Comparison of ENCODE assay signal across 8 cellular contexts in the genomic region with DNA sequence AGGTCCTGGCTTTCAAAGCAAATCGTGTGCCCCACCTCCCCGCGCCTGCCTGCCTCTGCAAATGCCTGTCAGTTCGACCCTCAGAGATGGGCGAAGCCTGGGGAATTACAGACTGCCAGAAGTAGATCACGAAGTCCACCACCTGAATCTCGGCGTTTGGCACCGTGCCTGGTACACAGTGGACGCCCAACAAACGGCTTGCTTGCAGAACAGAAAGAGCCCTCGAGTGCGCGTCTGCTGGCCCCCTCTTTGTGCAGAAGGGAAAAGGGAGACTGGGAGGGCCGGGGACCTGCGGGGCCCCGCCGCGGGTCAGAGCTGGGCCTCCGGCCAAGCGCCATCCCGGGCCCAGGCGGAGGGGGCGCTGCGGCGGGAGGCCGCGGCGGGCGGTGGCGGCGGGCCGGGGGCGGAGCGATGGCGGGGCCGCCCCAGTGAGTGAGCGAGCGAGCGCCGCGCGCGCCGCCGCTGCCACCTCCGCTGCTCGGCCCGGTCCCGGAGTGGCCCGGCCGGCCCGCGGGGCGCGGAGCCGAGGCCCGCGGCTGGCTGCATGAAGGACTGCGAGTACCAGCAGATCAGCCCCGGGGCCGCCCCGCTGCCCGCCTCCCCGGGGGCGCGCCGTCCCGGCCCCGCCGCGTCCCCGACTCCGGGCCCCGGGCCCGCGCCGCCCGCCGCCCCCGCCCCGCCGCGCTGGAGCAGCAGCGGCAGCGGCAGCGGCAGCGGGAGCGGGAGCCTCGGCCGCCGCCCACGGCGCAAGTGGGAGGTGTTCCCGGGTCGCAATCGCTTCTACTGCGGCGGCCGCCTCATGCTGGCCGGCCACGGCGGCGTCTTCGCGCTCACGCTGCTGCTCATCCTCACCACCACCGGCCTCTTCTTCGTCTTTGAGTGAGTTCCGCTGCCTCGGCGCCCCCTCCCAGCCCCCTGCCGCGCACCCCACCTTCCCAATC. TPM values are rescaled to one million over a fixed set of nuclear protein-coding genes. Genes with fewer than 3 reads are reported as not detected.
DNase-seq lines count a peak whose midpoint lies in the region; ATAC-seq and TF ChIP-seq lines count a peak whose summit lies in the region.

A gene with protein sequence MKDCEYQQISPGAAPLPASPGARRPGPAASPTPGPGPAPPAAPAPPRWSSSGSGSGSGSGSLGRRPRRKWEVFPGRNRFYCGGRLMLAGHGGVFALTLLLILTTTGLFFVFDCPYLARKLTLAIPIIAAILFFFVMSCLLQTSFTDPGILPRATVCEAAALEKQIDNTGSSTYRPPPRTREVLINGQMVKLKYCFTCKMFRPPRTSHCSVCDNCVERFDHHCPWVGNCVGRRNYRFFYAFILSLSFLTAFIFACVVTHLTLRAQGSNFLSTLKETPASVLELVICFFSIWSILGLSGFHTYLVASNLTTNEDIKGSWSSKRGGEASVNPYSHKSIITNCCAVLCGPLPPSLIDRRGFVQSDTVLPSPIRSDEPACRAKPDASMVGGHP (plus strand): TSS at position 428 of the 941 bp plus-strand sequence. CDS start 117 bp downstream, at position 545.

- H3F3A ChIP-seq in DOHH2 (ENCODE audit: control insufficient read depth, insufficient read depth): peaks cover 3% of the 10 kb centered on the region

- H3K4me2 ChIP-seq in DOHH2 (ENCODE audit: low read length) (peak within 1 kb of the TSS; percentile 97), Karpas-422 (ENCODE audit: low read depth, low read length, poor library complexity, severe bottlenecking) (peak within 1 kb of the TSS; percentile 95)

- peaks cover 4% of the 10 kb centered on the region for H3K36me3 Mint-ChIP-seq in T-cell

- H3K9me3 ChIP-seq in DOHH2 (ENCODE audit: control insufficient read depth, insufficient read depth, low read length) (no peaks in the 10 kb centered on the region), Karpas-422 (ENCODE audit: low read length) (no peaks in the 10 kb centered on the region), prostate gland (no peaks in the 10 kb centered on the region), aorta (ENCODE audit: control insufficient read depth, low read length) (no peaks in the 10 kb centered on the region)

- H3K4me3 ChIP-seq in DOHH2 (ENCODE audit: low read length): peak within 1 kb of the TSS; percentile 83
- peak within 1 kb of the TSS; percentile 79 for H3K4me3 ChIP-seq in Karpas-422 (ENCODE audit: low read length)
- peak within 1 kb of the TSS; percentile 70 to 73 for H3K4me3 ChIP-seq in prostate gland
- peak within 1 kb of the TSS; percentile 89 to 95 for H3K4me3 ChIP-seq in aorta (ENCODE audit: low read length in 2 of 2)

- H3K27ac ChIP-seq in DOHH2 (ENCODE audit: low read depth, low read length): no peak within 1 kb of the TSS
- H3K27ac ChIP-seq in Karpas-422 (ENCODE audit: low read length): peak within 1 kb of the TSS; percentile 28; the same call in 1 of the 2 replicates
- H3K27ac ChIP-seq in prostate gland: peak within 1 kb of the TSS; percentile 82 to 83
- H3K27ac ChIP-seq in aorta (ENCODE audit: low read depth in 1 of 2, low read length in 2 of 2): peak within 1 kb of the TSS in 1 of 2 donors; percentile 58

- H3K79me2 ChIP-seq in DOHH2 (ENCODE audit: control insufficient read depth, low read length): peaks cover 47% of the 10 kb centered on the region
- H3K79me2 ChIP-seq in Karpas-422 (ENCODE audit: low read length): peaks cover 49% of the 10 kb centered on the region

- H3K4me1 Mint-ChIP-seq in T-cell: peaks cover 51 to 69% (median 61%) of the 10 kb centered on the region in 3 donors

- H2AFZ ChIP-seq in Karpas-422 (ENCODE audit: low read length): peak within 1 kb of the TSS; percentile 97

- no peaks in the 10 kb centered on the region for H3K27me3 Mint-ChIP-seq in T-cell

- no peaks in the 10 kb centered on the region for H4K20me1 ChIP-seq in DOHH2 (ENCODE audit: control insufficient read depth, insufficient read depth, low read depth, low read length)
- H4K20me1 ChIP-seq in Karpas-422 (ENCODE audit: insufficient read depth, low read depth, low read length): no peaks in the 10 kb centered on the region

- intact Hi-C loops in left ventricle myocardium superior (cut with micrococcal nuclease) (no loop called here), prostate gland (cut with DNase I) (no loop called here), aorta (cut with DNase I) (no loop called here)

- H3K4me1 ChIP-seq in DOHH2 (ENCODE audit: control insufficient read depth, low read length): peaks cover 41% of the 10 kb centered on the region
- H3K4me1 ChIP-seq in Karpas-422 (ENCODE audit: low read length): peaks cover 38% of the 10 kb centered on the region
- H3K4me1 ChIP-seq in prostate gland (replicated peaks): peaks cover 18% of the 10 kb centered on the region
- H3K4me1 ChIP-seq in aorta (ENCODE audit: control insufficient read depth in 1 of 2, insufficient read depth in 2 of 2, low read length in 2 of 2): no peaks in the 10 kb centered on the region

- TF ChIP-seq POLR2A in prostate gland (IDR thresholded peaks at IDR 0.05): no peak

- POLR2A ChIA-PET in T-cell (lab: Charles Lee): no interaction called here

- peak; percentile 70 for ATAC-seq in GM21576 (IDR thresholded peaks at IDR 0.05; ENCODE audit: unreplicated experiment)
- ATAC-seq in T-cell (replicated peaks in 1 of 4): peak; percentile 89 to 92 (median 91)
- peak; percentile 81 for ATAC-seq in left ventricle myocardium superior
- peak; percentile 93 for ATAC-seq in aorta (ENCODE audit: low FRiP score)

- H3K9ac ChIP-seq in Karpas-422 (ENCODE audit: low read length): peak within 1 kb of the TSS; percentile 81

- DNase-seq in Karpas-422 (peak; percentile 85), T-cell (peak in 33 of 34 experiments; percentile 33 to 78 (median 62)), amniotic stem cell (lab: John Stamatoyannopoulos, UW) (peak; percentile 14), left ventricle myocardium superior (peak; percentile 89), prostate gland (ENCODE audit: low spot score) (peak; percentile 58), aorta (peak; percentile 75 to 91)

- TF ChIP-seq CTCF in DOHH2 (IDR thresholded peaks at IDR 0.05; ENCODE audit: low read depth, low read length, poor library complexity, severe bottlenecking) (peak; percentile 32), prostate gland (IDR thresholded peaks at IDR 0.05) (peak; percentile 25 to 79 (median 53))

- peak within 1 kb of the TSS; percentile 97 to 99 for H3K27ac Mint-ChIP-seq in T-cell

- H3K36me3 ChIP-seq in DOHH2 (ENCODE audit: control insufficient read depth, low read length) (peaks cover 16% of the 10 kb centered on the region), Karpas-422 (ENCODE audit: insufficient read depth, low read length) (peaks cover 15% of the 10 kb centered on the region; the same call in 1 of the 2 replicates), prostate gland (no peaks in the 10 kb centered on the region), aorta (ENCODE audit: control insufficient read depth in 1 of 2, insufficient read depth in 2 of 2, low read length in 1 of 2) (no peaks in the 10 kb centered on the region)

- CTCF ChIA-PET in T-cell (lab: Charles Lee): interaction anchor here in 1 of 2 donors (0.5 to 2.3 kb wide), 2 partner anchors 15 to 135 kb away, joined by 3 to 10 read pairs; no protein-coding TSS in a partner anchor

- H3K9me2 ChIP-seq in DOHH2 (replicated peaks; ENCODE audit: control insufficient read depth, low read length) (no peaks in the 10 kb centered on the region), Karpas-422 (replicated peaks; ENCODE audit: insufficient read depth, low read length) (no peaks in the 10 kb centered on the region)

- no peaks in the 10 kb centered on the region for H3K27me3 ChIP-seq in DOHH2 (ENCODE audit: control insufficient read depth, low read length)
- no peaks in the 10 kb centered on the region for H3K27me3 ChIP-seq in Karpas-422 (ENCODE audit: low read length)
- no peaks in the 10 kb centered on the region for H3K27me3 ChIP-seq in prostate gland (replicated peaks; ENCODE audit: insufficient read depth)
- no peaks in the 10 kb centered on the region for H3K27me3 ChIP-seq in aorta (ENCODE audit: control insufficient read depth in 1 of 2, insufficient read depth in 2 of 2, low read length in 1 of 2)

- peak within 1 kb of the TSS; percentile 87 to 98 (median 95) for H3K4me3 Mint-ChIP-seq in T-cell

- under 1% methylated on average over 80 of the region's 114 CpGs for WGBS in prostate gland
- 0 to 1% methylated on average over 36 to 114 of the region's 114 CpGs for WGBS in aorta, 2 donors

- no peaks in the 10 kb centered on the region for H3K9me3 Mint-ChIP-seq in T-cell

RNA-seq across cellular contexts. Expression of the gene that starts here (rescaled TPM):
- 25.1 and 31.0 TPM in 2 replicates for total RNA-seq in Karpas-422 (2014; rRNA removed; shearing (Covaris generic); ENCODE audit: low replicate concordance)
- total RNA-seq in T-cell: 10 to 100 TPM; 41.1 to 59.9 (median 50.6) TPM
- total RNA-seq in left ventricle myocardium superior: 18.1 TPM
- total RNA-seq in prostate gland: 10 to 100 TPM; 20.0 to 30.7 TPM
- 10 to 100 TPM; 18.0 to 21.4 TPM for total RNA-seq in aorta
- 1 to 10 TPM; 8.0 to 8.2 TPM for polyA plus RNA-seq in aorta

Comparison
In these comparisons a context has a peak if more than half of its experiments do, and no peak if none do; other contexts are left out.
1. DNase-seq: peak in every context shown above with its lines; median percentile 89 in left ventricle myocardium superior; 85 in Karpas-422; 83 in aorta; 62 in T-cell; 58 in prostate gland; 14 in amniotic stem cell.